3 cellular contexts compared by ENCODE assay signal in genomic region chr6:87301277-87301676, GRCh38. TPM values are rescaled to one million over a fixed set of nuclear protein-coding genes. Genes with fewer than 3 reads are reported as not detected.
"Had no signal": no experiment of that assay in that cellular context is flagged by ENCODE, and none has a peak within 500 bp of the region (broad histone marks: within the 10 kb centered on the region; RNA-seq: fewer than 3 reads in every experiment).

No MANE protein-coding gene starts in this region.

RNA-seq across cellular contexts. Expression of gene GJB7, which starts 27.8 kb away (rescaled TPM):
- total RNA-seq: LHCN-M2, M059J, MCF 10A had no signal

RNA-seq across cellular contexts. Expression of gene C6orf163, which starts 43.3 kb away (rescaled TPM):
- total RNA-seq: M059J had no signal
